Comparison of ENCODE assay signal across 18 cellular contexts in the genomic region with DNA sequence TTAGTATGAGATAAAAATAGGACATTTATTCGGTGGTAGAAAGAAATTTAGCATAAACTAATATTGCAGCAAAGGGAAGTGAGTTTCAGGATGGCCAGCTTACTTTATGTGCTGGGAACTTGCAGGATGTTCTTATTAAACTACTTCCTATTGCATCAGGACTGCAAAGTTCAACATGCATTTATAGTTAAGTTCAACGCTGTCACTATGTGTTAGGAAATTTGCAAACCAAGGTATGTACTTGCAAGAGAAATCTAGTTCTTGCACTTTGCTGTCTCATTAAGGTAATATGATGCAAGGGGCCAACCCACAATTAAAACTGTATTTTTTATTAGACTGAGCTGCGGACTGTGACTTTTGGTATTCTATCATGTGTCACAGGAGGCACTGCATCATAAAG.
"Had no signal": no experiment of that assay in that cellular context is flagged by ENCODE, and none has a peak within 500 bp of the region (broad histone marks: within the 10 kb centered on the region; RNA-seq: fewer than 3 reads in every experiment).

No MANE protein-coding gene starts in this region.

- H3K27me3 Mint-ChIP-seq: effector memory CD8-positive, alpha-beta T cell; naive thymus-derived CD4-positive, alpha-beta T cell had no signal

- DNase-seq: cortex of kidney; effector memory CD8-positive, alpha-beta T cell; kidney; mesendoderm; midbrain; naive thymus-derived CD4-positive, alpha-beta T cell; nucleus accumbens; stimulated activated CD4-positive, alpha-beta T cell treated with anti-CD3 and anti-CD28 coated beads, Interleukin-2, amount 100 ng/mL, for 24 hours; stimulated activated CD4-positive, alpha-beta T cell treated with anti-CD3 and anti-CD28 coated beads, Interleukin-4, amount 100 ng/mL, for 24 hours; stimulated activated naive CD4-positive, alpha-beta T cell treated with Interleukin-2 at 50 U/mL for 16 hours; stomach; thyroid gland; trophoblast cell had no signal

- H3K36me3 Mint-ChIP-seq: naive thymus-derived CD4-positive, alpha-beta T cell; neural progenitor cell; stimulated activated effector memory CD8-positive, alpha-beta T cell treated with anti-CD3 and anti-CD28 coated beads, Interleukin-12 subunit alpha, Interleukin-12 subunit beta, amount 100 ng/mL, for 72 hours had no signal

- H3K27ac Mint-ChIP-seq: effector memory CD8-positive, alpha-beta T cell; naive thymus-derived CD4-positive, alpha-beta T cell; nephron; neural progenitor cell; stimulated activated effector memory CD8-positive, alpha-beta T cell treated with anti-CD3 and anti-CD28 coated beads, Interleukin-12 subunit alpha, Interleukin-12 subunit beta, amount 100 ng/mL, for 72 hours had no signal

- H3K4me1 Mint-ChIP-seq: naive thymus-derived CD4-positive, alpha-beta T cell; nephron; neural progenitor cell; stimulated activated effector memory CD8-positive, alpha-beta T cell treated with anti-CD3 and anti-CD28 coated beads, Interleukin-12 subunit alpha, Interleukin-12 subunit beta, amount 100 ng/mL, for 72 hours had no signal

- H3K4me3 Mint-ChIP-seq: effector memory CD8-positive, alpha-beta T cell; naive thymus-derived CD4-positive, alpha-beta T cell; nephron; neural progenitor cell; stimulated activated effector memory CD8-positive, alpha-beta T cell treated with anti-CD3 and anti-CD28 coated beads, Interleukin-12 subunit alpha, Interleukin-12 subunit beta, amount 100 ng/mL, for 72 hours had no signal

- ATAC-seq: effector memory CD8-positive, alpha-beta T cell; left lobe of liver; naive thymus-derived CD4-positive, alpha-beta T cell; sciatic nerve; stimulated activated effector memory CD8-positive, alpha-beta T cell treated with anti-CD3 and anti-CD28 coated beads, Interleukin-12 subunit alpha, Interleukin-12 subunit beta, amount 100 ng/mL, for 72 hours had no signal
